22 cellular contexts compared by ENCODE assay signal in genomic region chr2:43176449-43176848, GRCh38. TPM values are rescaled to one million over a fixed set of nuclear protein-coding genes. Genes with fewer than 3 reads are reported as not detected.
DNase-seq lines count a peak whose midpoint lies in the region; ATAC-seq and TF ChIP-seq lines count a peak whose summit lies in the region.
"Had no signal": no experiment of that assay in that cellular context is flagged by ENCODE, and none has a peak within 500 bp of the region (broad histone marks: within the 10 kb centered on the region; RNA-seq: fewer than 3 reads in every experiment).

No MANE protein-coding gene starts in this region.

- H3K9me3 ChIP-seq in CD4-positive, CD25-positive, alpha-beta regulatory T cell (ENCODE audit: control insufficient read depth in 2 of 2, low read length in 2 of 2) = no peaks in the 10 kb centered on the region
- H3K9me3 ChIP-seq: testis had no signal

- H3K36me3 Mint-ChIP-seq in activated CD4-positive, alpha-beta T cell treated with anti-CD3 and anti-CD28 coated beads for 36 hours (ENCODE audit: low read depth) = peaks cover 4% of the 10 kb centered on the region
- peaks cover 10% of the 10 kb centered on the region for H3K36me3 Mint-ChIP-seq in CD4-positive, CD25-positive, alpha-beta regulatory T cell
- peaks cover under 1% of the 10 kb centered on the region for H3K36me3 Mint-ChIP-seq in activated T-helper 1 cell treated with anti-CD3 and anti-CD28 coated beads, Interleukin-12 subunit alpha, Interleukin-12 subunit beta, Interleukin-2, Interleukin-4 antibody, amounts not matched to agents 30 ng/mL and 10 ng/mL and 1 ng/mL, durations not matched to agents 14 hours and 24 hours and 36 hours (ENCODE audit: low read depth)
- H3K36me3 Mint-ChIP-seq in memory B cell = peaks cover 4% of the 10 kb centered on the region

- H3K4me1 ChIP-seq in CD4-positive, CD25-positive, alpha-beta regulatory T cell (ENCODE audit: control insufficient read depth, insufficient read depth, low read length, poor library complexity, severe bottlenecking) = peaks cover 82% of the 10 kb centered on the region

- in situ Hi-C loops in brain microvascular endothelial cell (cut with HindIII; ENCODE audit: low pct_ligation_motif_present, low sequenced_read_pairs) = no loop called here

- peak overlapping the region; percentile 95 for H3K27ac ChIP-seq in CD4-positive, CD25-positive, alpha-beta regulatory T cell (ENCODE audit: insufficient read depth, low read length, poor library complexity, severe bottlenecking)
- H3K27ac ChIP-seq in brain microvascular endothelial cell = no peak overlapping the region
- H3K27ac ChIP-seq: ascending aorta, right atrium auricular region, testis, VCaP had no signal

- intact Hi-C loops in activated CD4-positive, alpha-beta T cell treated with anti-CD3 and anti-CD28 coated beads for 36 hours (cut with DNase I, micrococcal nuclease) = no loop called here
- intact Hi-C loops in activated T-helper 1 cell treated with anti-CD3 and anti-CD28 coated beads, Interleukin-12 subunit alpha, Interleukin-12 subunit beta, Interleukin-2, Interleukin-4 antibody, amounts not matched to agents 30 ng/mL and 10 ng/mL and 1 ng/mL, durations not matched to agents 14 hours and 24 hours and 36 hours (cut with micrococcal nuclease) = no loop called here

- ATAC-seq in activated CD4-positive, alpha-beta T cell treated with anti-CD3 and anti-CD28 coated beads for 36 hours = no peak
- ATAC-seq in CD4-positive, CD25-positive, alpha-beta regulatory T cell (ENCODE audit: low read depth in 2 of 2) = no peak
- ATAC-seq in memory B cell (ENCODE audit: low read depth) = no peak
- ATAC-seq: GM23338, left lung, mucosa of descending colon, Right ventricle myocardium inferior had no signal

- no peaks in the 10 kb centered on the region for H3K27me3 ChIP-seq in CD4-positive, CD25-positive, alpha-beta regulatory T cell (ENCODE audit: control insufficient read depth, insufficient read depth, low read length)
- no peaks in the 10 kb centered on the region for H3K27me3 ChIP-seq in brain microvascular endothelial cell (replicated peaks)
- H3K27me3 ChIP-seq: ascending aorta, left lung, right atrium auricular region, testis had no signal

- CTCF ChIA-PET in activated CD4-positive, alpha-beta T cell treated with anti-CD3 and anti-CD28 coated beads for 36 hours (lab: Charles Lee) = interaction anchor here (1.1 to 9.5 kb wide), 2 partner anchors 17 to 36 kb away, joined by 3 to 62 read pairs; no protein-coding TSS in a partner anchor

- peaks cover 6% of the 10 kb centered on the region for H3K9me3 Mint-ChIP-seq in activated CD4-positive, alpha-beta T cell treated with anti-CD3 and anti-CD28 coated beads for 36 hours (ENCODE audit: low read depth)
- H3K9me3 Mint-ChIP-seq in CD4-positive, CD25-positive, alpha-beta regulatory T cell = peaks cover 0 to 3% (median 0%) of the 10 kb centered on the region in 7 donors
- no peaks in the 10 kb centered on the region for H3K9me3 Mint-ChIP-seq in activated T-helper 1 cell treated with anti-CD3 and anti-CD28 coated beads, Interleukin-12 subunit alpha, Interleukin-12 subunit beta, Interleukin-2, Interleukin-4 antibody, amounts not matched to agents 30 ng/mL and 10 ng/mL and 1 ng/mL, durations not matched to agents 14 hours and 24 hours and 36 hours
- H3K9me3 Mint-ChIP-seq in memory B cell = no peaks in the 10 kb centered on the region

- no peak overlapping the region for H3K4me3 ChIP-seq in CD4-positive, CD25-positive, alpha-beta regulatory T cell (ENCODE audit: low read depth, low read length)
- no peak overlapping the region for H3K4me3 ChIP-seq in brain microvascular endothelial cell (ENCODE audit: low read depth, low read length)
- H3K4me3 ChIP-seq: ascending aorta, GM23338, left lung, mucosa of descending colon, right atrium auricular region, testis had no signal

- POLR2A ChIA-PET in activated CD4-positive, alpha-beta T cell treated with anti-CD3 and anti-CD28 coated beads for 36 hours (lab: Charles Lee) = no interaction called here

- H3K4me1 Mint-ChIP-seq in activated CD4-positive, alpha-beta T cell treated with anti-CD3 and anti-CD28 coated beads for 36 hours = peaks cover 82% of the 10 kb centered on the region
- peaks cover 21 to 89% (median 50%) of the 10 kb centered on the region in 4 donors for H3K4me1 Mint-ChIP-seq in CD4-positive, CD25-positive, alpha-beta regulatory T cell
- H3K4me1 Mint-ChIP-seq in activated T-helper 1 cell treated with anti-CD3 and anti-CD28 coated beads, Interleukin-12 subunit alpha, Interleukin-12 subunit beta, Interleukin-2, Interleukin-4 antibody, amounts not matched to agents 30 ng/mL and 10 ng/mL and 1 ng/mL, durations not matched to agents 14 hours and 24 hours and 36 hours (ENCODE audit: low read depth) = peaks cover 76% of the 10 kb centered on the region
- peaks cover 39% of the 10 kb centered on the region for H3K4me1 Mint-ChIP-seq in memory B cell

- H3K27me3 Mint-ChIP-seq in activated CD4-positive, alpha-beta T cell treated with anti-CD3 and anti-CD28 coated beads for 36 hours = no peaks in the 10 kb centered on the region
- H3K27me3 Mint-ChIP-seq in CD4-positive, CD25-positive, alpha-beta regulatory T cell = no peaks in the 10 kb centered on the region
- H3K27me3 Mint-ChIP-seq in activated T-helper 1 cell treated with anti-CD3 and anti-CD28 coated beads, Interleukin-12 subunit alpha, Interleukin-12 subunit beta, Interleukin-2, Interleukin-4 antibody, amounts not matched to agents 30 ng/mL and 10 ng/mL and 1 ng/mL, durations not matched to agents 14 hours and 24 hours and 36 hours (ENCODE audit: insufficient read depth) = no peaks in the 10 kb centered on the region
- no peaks in the 10 kb centered on the region for H3K27me3 Mint-ChIP-seq in memory B cell

- TF ChIP-seq CTCF in brain microvascular endothelial cell (IDR thresholded peaks at IDR 0.05; ENCODE audit: low read depth, low read length, missing control alignments) (no peak), GM20000 (IDR thresholded peaks at IDR 0.05; ENCODE audit: extremely low read depth, missing control alignments) (no peak)

- no peaks in the 10 kb centered on the region for H3K36me3 ChIP-seq in CD4-positive, CD25-positive, alpha-beta regulatory T cell (ENCODE audit: control insufficient read depth, insufficient read depth, low read length)
- H3K36me3 ChIP-seq in brain microvascular endothelial cell (replicated peaks) = no peaks in the 10 kb centered on the region
- H3K36me3 ChIP-seq: ascending aorta, left lung, right atrium auricular region had no signal

- no peak overlapping the region for H3K4me3 Mint-ChIP-seq in activated CD4-positive, alpha-beta T cell treated with anti-CD3 and anti-CD28 coated beads for 36 hours
- H3K4me3 Mint-ChIP-seq in CD4-positive, CD25-positive, alpha-beta regulatory T cell = peak overlapping the region in 3 of 4 donors; percentile 29 to 83 (median 41)
- no peak overlapping the region for H3K4me3 Mint-ChIP-seq in activated T-helper 1 cell treated with anti-CD3 and anti-CD28 coated beads, Interleukin-12 subunit alpha, Interleukin-12 subunit beta, Interleukin-2, Interleukin-4 antibody, amounts not matched to agents 30 ng/mL and 10 ng/mL and 1 ng/mL, durations not matched to agents 14 hours and 24 hours and 36 hours
- H3K4me3 Mint-ChIP-seq in memory B cell = no peak overlapping the region
- H3K4me3 Mint-ChIP-seq: GM23338 had no signal

- H3K27ac Mint-ChIP-seq in activated CD4-positive, alpha-beta T cell treated with anti-CD3 and anti-CD28 coated beads for 36 hours = peak overlapping the region; percentile 93
- peak overlapping the region; percentile 99 to 100 (median 99) for H3K27ac Mint-ChIP-seq in CD4-positive, CD25-positive, alpha-beta regulatory T cell
- peak overlapping the region; percentile 9 for H3K27ac Mint-ChIP-seq in activated T-helper 1 cell treated with anti-CD3 and anti-CD28 coated beads, Interleukin-12 subunit alpha, Interleukin-12 subunit beta, Interleukin-2, Interleukin-4 antibody, amounts not matched to agents 30 ng/mL and 10 ng/mL and 1 ng/mL, durations not matched to agents 14 hours and 24 hours and 36 hours
- H3K27ac Mint-ChIP-seq in memory B cell = peak overlapping the region; percentile 99
- H3K27ac Mint-ChIP-seq: GM23338 had no signal

- no peak for DNase-seq in activated CD4-positive, alpha-beta T cell treated with anti-CD3 and anti-CD28 coated beads for 36 hours
- DNase-seq in activated CD4-positive, alpha-beta T cell treated with anti-CD3 and anti-CD28 coated beads for 48 hours = no peak
- DNase-seq in CD4-positive, CD25-positive, alpha-beta regulatory T cell = no peak
- DNase-seq in activated T-helper 1 cell treated with anti-CD3 and anti-CD28 coated beads, Interleukin-12 subunit alpha, Interleukin-12 subunit beta, Interleukin-2, Interleukin-4 antibody, amounts not matched to agents 30 ng/mL and 10 ng/mL and 1 ng/mL, durations not matched to agents 14 hours and 24 hours and 36 hours (ENCODE audit: low spot score) = no peak
- DNase-seq in memory B cell (ENCODE audit: low spot score in 2 of 2) = no peak
- DNase-seq in effector CD4-positive, alpha-beta T cell = no peak
- DNase-seq in brain microvascular endothelial cell = no peak
- no peak for DNase-seq in GM20000 (ENCODE audit: low spot score)
- DNase-seq: ACHN; activated effector memory CD4-positive, alpha-beta T cell treated with Interleukin-2 at 50 U/mL for 16 hours; COR-L47; KG1; left lung; mucosa of descending colon; NCI-H2081; NCI-H524; testis had no signal

RNA-seq across cellular contexts. Expression of gene ZFP36L2, which starts 50.0 kb away (rescaled TPM):
- total RNA-seq in activated CD4-positive, alpha-beta T cell treated with anti-CD3 and anti-CD28 coated beads for 36 hours = 10 to 100 TPM; 74.4 to 77.7 TPM
- 874 TPM for total RNA-seq in CD4-positive, CD25-positive, alpha-beta regulatory T cell
- 100 to 1,000 TPM; 119 to 155 (median 128) TPM for polyA plus RNA-seq in CD4-positive, CD25-positive, alpha-beta regulatory T cell
- total RNA-seq in activated T-helper 1 cell treated with anti-CD3 and anti-CD28 coated beads, Interleukin-12 subunit alpha, Interleukin-12 subunit beta, Interleukin-2, Interleukin-4 antibody, amounts not matched to agents 30 ng/mL and 10 ng/mL and 1 ng/mL, durations not matched to agents 14 hours and 24 hours and 36 hours = 92.3 TPM in 2 replicates

Comparison
In these comparisons a context has a peak if more than half of its experiments do, and no peak if none do; other contexts are left out.
1. H3K27ac Mint-ChIP-seq: peak in every context shown above with its lines; median percentile 99 in CD4-positive, CD25-positive, alpha-beta regulatory T cell; 99 in memory B cell; 93 in activated CD4-positive, alpha-beta T cell treated with anti-CD3 and anti-CD28 coated beads for 36 hours; 9 in activated T-helper 1 cell treated with anti-CD3 and anti-CD28 coated beads, Interleukin-12 subunit alpha, Interleukin-12 subunit beta, Interleukin-2, Interleukin-4 antibody, amounts not matched to agents 30 ng/mL and 10 ng/mL and 1 ng/mL, durations not matched to agents 14 hours and 24 hours and 36 hours.
2. H3K4me3 Mint-ChIP-seq: peak in CD4-positive, CD25-positive, alpha-beta regulatory T cell (3 of 4); none in activated CD4-positive, alpha-beta T cell treated with anti-CD3 and anti-CD28 coated beads for 36 hours (single experiment), activated T-helper 1 cell treated with anti-CD3 and anti-CD28 coated beads, Interleukin-12 subunit alpha, Interleukin-12 subunit beta, Interleukin-2, Interleukin-4 antibody, amounts not matched to agents 30 ng/mL and 10 ng/mL and 1 ng/mL, durations not matched to agents 14 hours and 24 hours and 36 hours (single experiment) and memory B cell (single experiment).